Comparison of ENCODE assay signal across 30 cellular contexts in the genomic region with DNA sequence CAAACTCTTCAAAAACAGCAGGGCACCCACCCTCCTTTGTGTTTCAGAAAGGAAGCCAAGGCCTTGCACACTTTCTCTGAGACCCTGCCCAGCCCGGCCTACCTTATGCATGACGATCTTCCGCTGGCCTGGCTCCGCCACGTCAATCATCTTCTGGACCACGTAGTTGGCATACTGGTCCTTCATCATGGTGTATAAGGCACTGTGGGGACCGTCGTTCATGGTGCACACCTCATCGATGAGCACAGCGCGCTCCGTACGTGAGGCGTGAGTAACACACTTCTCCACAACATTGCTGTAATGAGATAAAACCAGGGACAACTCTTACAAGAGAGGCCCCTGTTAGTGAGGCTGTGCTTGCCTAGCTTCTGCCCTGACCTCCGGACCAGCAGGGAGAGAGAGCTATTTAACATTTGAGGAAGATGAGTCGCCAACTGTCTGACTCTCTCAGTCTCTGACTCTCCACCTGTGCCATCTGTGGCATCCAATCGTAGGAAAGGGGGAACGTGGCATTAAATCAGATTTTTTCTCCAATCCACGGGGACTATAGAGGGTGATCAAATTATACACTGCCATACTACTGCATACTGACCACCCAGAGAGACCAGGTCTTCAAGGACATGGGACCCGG. TPM values are rescaled to one million over a fixed set of nuclear protein-coding genes. Genes with fewer than 3 reads are reported as not detected.
DNase-seq lines count a peak whose midpoint lies in the region; ATAC-seq and TF ChIP-seq lines count a peak whose summit lies in the region.
"Had no signal": no experiment of that assay in that cellular context is flagged by ENCODE, and none has a peak within 500 bp of the region (broad histone marks: within the 10 kb centered on the region; RNA-seq: fewer than 3 reads in every experiment).

No MANE protein-coding gene starts in this region.

- CTCF ChIA-PET in PC-9 (lab: Charles Lee) = no interaction called here

- H3K79me2 ChIP-seq in PC-9 (ENCODE audit: low read depth) = no peaks in the 10 kb centered on the region

- intact Hi-C loops in PC-9 (cut with micrococcal nuclease; ENCODE audit: unreplicated experiment) = no loop called here

- no peak overlapping the region for H3K4me3 ChIP-seq in PC-9
- H3K4me3 ChIP-seq: BLaER1, breast epithelium, lung, mucosa of descending colon, pancreas, upper lobe of left lung had no signal

- no peaks in the 10 kb centered on the region for H3K27me3 ChIP-seq in PC-9 (ENCODE audit: insufficient read depth, low read depth)
- H3K27me3 ChIP-seq: BLaER1, breast epithelium, pancreas, upper lobe of left lung had no signal

- TF ChIP-seq CTCF in GM20000 (IDR thresholded peaks at IDR 0.05; ENCODE audit: extremely low read depth, missing control alignments) (no peak), PC-9 (conservative IDR thresholded peaks at IDR 0.05) (no peak)

- DNase-seq in stimulated activated naive CD8-positive, alpha-beta T cell treated with anti-CD3 and anti-CD28 coated beads, Interleukin-15, Interleukin-2, amounts not matched to agents 100 U/mL and 50 U/mL, for 24 hours = no peak
- DNase-seq in stimulated activated naive CD8-positive, alpha-beta T cell treated with anti-CD3 and anti-CD28 coated beads, Interleukin-15, amount 100 ng/mL, for 72 hours = no peak
- DNase-seq in activated naive CD8-positive, alpha-beta T cell treated with anti-CD3 and anti-CD28 coated beads for 36 hours = no peak
- DNase-seq in kidney tubule cell (ENCODE audit: low spot score) (peak; percentile 45), SK-N-DZ (ENCODE audit: low spot score) (no peak), GM20000 (ENCODE audit: low spot score) (no peak), PC-9 (no peak)
- DNase-seq: activated effector memory CD4-positive, alpha-beta T cell treated with anti-CD3 and anti-CD28 coated beads, Interleukin-2, amount 50 U/mL, for 16 hours; amygdala; COR-L47; DMS79; head of caudate nucleus; kidney; mucosa of descending colon; NCI-H1105; NCI-H187 treated with DMSO at 0.1 percent for 48 hours; NCI-H524 treated with DMSO at 0.1 percent for 48 hours; pancreas; SHP77; stimulated activated CD4-positive, alpha-beta T cell treated with anti-CD3 and anti-CD28 coated beads, Interleukin-2, amount 100 ng/mL, for 24 hours; substantia nigra; SW 1271; T1000; upper lobe of left lung had no signal

- POLR2A ChIA-PET in PC-9 (lab: Charles Lee; ENCODE audit: unreplicated experiment) = no interaction called here

- no peaks in the 10 kb centered on the region for H3K4me1 ChIP-seq in PC-9 (replicated peaks; ENCODE audit: insufficient read depth)
- H3K4me1 ChIP-seq: breast epithelium, pancreas, upper lobe of left lung had no signal

- no TSS peak for BruUV-seq in PC-9 (replicated peaks; lab: Mats Ljungman, UMichigan)

- peaks cover 15% of the 10 kb centered on the region for H3K36me3 Mint-ChIP-seq in activated naive CD8-positive, alpha-beta T cell treated with anti-CD3 and anti-CD28 coated beads for 36 hours

- no peaks in the 10 kb centered on the region for H3K9me3 ChIP-seq in PC-9 (ENCODE audit: insufficient read depth, low read depth)
- H3K9me3 ChIP-seq: BLaER1, breast epithelium, mucosa of descending colon, pancreas, upper lobe of left lung had no signal

- no peak overlapping the region for H3K27ac ChIP-seq in PC-9
- H3K27ac ChIP-seq: BLaER1, breast epithelium, HL-60, pancreas, upper lobe of left lung had no signal

- H3K9me2 ChIP-seq in PC-9 (ENCODE audit: insufficient read depth) = no peaks in the 10 kb centered on the region

- no peak overlapping the region for H2AFZ ChIP-seq in PC-9

- H3K36me3 ChIP-seq in PC-9 (ENCODE audit: low read depth) = no peaks in the 10 kb centered on the region

- H3K4me2 ChIP-seq in PC-9 = no peak overlapping the region
- H3K4me2 ChIP-seq: BLaER1 had no signal

- H3K4me3 Mint-ChIP-seq in stimulated activated naive CD8-positive, alpha-beta T cell treated with anti-CD3 and anti-CD28 coated beads, Interleukin-15, amount 100 ng/mL, for 72 hours = no peak overlapping the region
- no peak overlapping the region for H3K4me3 Mint-ChIP-seq in activated naive CD8-positive, alpha-beta T cell treated with anti-CD3 and anti-CD28 coated beads for 36 hours
- H3K4me3 Mint-ChIP-seq: nephron, WTC11 had no signal

- H3F3A ChIP-seq in PC-9 (ENCODE audit: insufficient read depth, low read depth) = no peaks in the 10 kb centered on the region

- peak; percentile 37 for ATAC-seq in stimulated activated naive CD8-positive, alpha-beta T cell treated with anti-CD3 and anti-CD28 coated beads, Interleukin-15, Interleukin-2, amounts not matched to agents 100 U/mL and 50 U/mL, for 24 hours
- ATAC-seq in stimulated activated naive CD8-positive, alpha-beta T cell treated with anti-CD3 and anti-CD28 coated beads, Interleukin-15, amount 100 ng/mL, for 72 hours = no peak
- ATAC-seq: mucosa of descending colon, pancreas, WTC11 had no signal

- H4K20me1 ChIP-seq in PC-9 (ENCODE audit: insufficient read depth) = peaks cover 11% of the 10 kb centered on the region

- no peaks in the 10 kb centered on the region for H3K4me1 Mint-ChIP-seq in stimulated activated naive CD8-positive, alpha-beta T cell treated with anti-CD3 and anti-CD28 coated beads, Interleukin-15, amount 100 ng/mL, for 72 hours
- H3K4me1 Mint-ChIP-seq in activated naive CD8-positive, alpha-beta T cell treated with anti-CD3 and anti-CD28 coated beads for 36 hours = no peaks in the 10 kb centered on the region

- H3K9me3 Mint-ChIP-seq in stimulated activated naive CD8-positive, alpha-beta T cell treated with anti-CD3 and anti-CD28 coated beads, Interleukin-15, amount 100 ng/mL, for 72 hours = no peaks in the 10 kb centered on the region
- no peaks in the 10 kb centered on the region for H3K9me3 Mint-ChIP-seq in activated naive CD8-positive, alpha-beta T cell treated with anti-CD3 and anti-CD28 coated beads for 36 hours
- H3K9me3 Mint-ChIP-seq: nephron, WTC11 had no signal

- no peak overlapping the region for H3K27ac Mint-ChIP-seq in stimulated activated naive CD8-positive, alpha-beta T cell treated with anti-CD3 and anti-CD28 coated beads, Interleukin-15, amount 100 ng/mL, for 72 hours
- peak overlapping the region; percentile 44 for H3K27ac Mint-ChIP-seq in activated naive CD8-positive, alpha-beta T cell treated with anti-CD3 and anti-CD28 coated beads for 36 hours
- H3K27ac Mint-ChIP-seq: nephron had no signal

- H3K27me3 Mint-ChIP-seq in stimulated activated naive CD8-positive, alpha-beta T cell treated with anti-CD3 and anti-CD28 coated beads, Interleukin-15, amount 100 ng/mL, for 72 hours = no peaks in the 10 kb centered on the region
- no peaks in the 10 kb centered on the region for H3K27me3 Mint-ChIP-seq in activated naive CD8-positive, alpha-beta T cell treated with anti-CD3 and anti-CD28 coated beads for 36 hours

RNA-seq across cellular contexts. Expression of a gene that starts 28.1 kb away (rescaled TPM):
- total RNA-seq in activated naive CD8-positive, alpha-beta T cell treated with anti-CD3 and anti-CD28 coated beads for 36 hours = under 1 TPM; 0.30 to 0.43 TPM
- polyA plus RNA-seq in SK-N-DZ (2014; cell fraction: cytosol; rRNA removed) = 11.0 and 14.5 TPM in 2 replicates
- 9.0 and 9.3 TPM in 2 replicates for polyA plus RNA-seq in SK-N-DZ (2014; cell fraction: nucleus; rRNA removed)
- total RNA-seq in PC-9 (2021) = 33.7 and 37.4 TPM in 2 replicates

Comparison
In these comparisons a context has a peak if more than half of its experiments do, and no peak if none do; other contexts are left out.
1. RNA of a gene that starts 28.1 kb away (total RNA-seq): 33.7 to 37.4 TPM in PC-9; 0.30 to 0.43 TPM in activated naive CD8-positive, alpha-beta T cell treated with anti-CD3 and anti-CD28 coated beads for 36 hours; every median in the first group is over 10 times any median in the second.